In the genomic region with DNA sequence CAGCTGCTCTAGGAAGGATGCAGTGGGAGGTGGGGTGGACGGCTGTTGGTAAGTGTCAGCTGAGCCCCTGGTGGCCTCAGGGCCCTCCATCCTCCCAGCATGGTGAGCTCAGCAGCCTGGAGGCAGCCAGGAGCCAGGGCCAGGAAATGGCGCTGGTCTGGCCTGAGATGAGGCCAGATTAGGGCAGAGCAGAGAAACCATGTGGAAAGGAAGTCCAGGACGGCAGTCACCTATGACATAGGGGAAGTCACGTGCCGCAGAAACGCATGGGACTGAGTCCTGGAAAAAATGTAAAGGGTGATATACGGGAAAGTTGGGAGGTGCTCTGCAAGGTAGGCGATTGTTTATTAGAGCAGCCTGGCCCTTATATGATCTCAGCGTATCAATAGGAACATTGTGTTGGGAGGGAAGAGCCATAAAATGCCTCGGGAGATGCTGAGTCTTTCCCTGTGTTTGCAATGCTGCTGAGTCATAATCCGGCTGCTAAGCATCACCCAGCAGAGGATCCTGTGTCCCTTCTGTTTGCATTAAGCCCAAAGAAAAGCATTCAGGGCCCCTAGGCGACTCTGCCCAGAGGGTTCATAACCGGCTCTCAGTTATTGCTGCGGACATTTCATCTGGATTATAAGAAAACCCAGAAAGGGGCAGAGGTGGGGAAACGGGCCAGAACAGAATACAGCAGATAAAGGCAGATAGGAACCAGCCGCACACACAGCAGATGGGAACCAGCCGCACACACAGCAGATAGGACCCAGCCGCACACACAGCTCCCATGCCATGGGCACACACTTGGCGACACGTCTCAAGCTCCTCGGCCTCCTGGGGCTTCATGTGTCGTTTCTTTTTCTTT, we compare ENCODE assay signal across 9 cellular contexts. TPM values are rescaled to one million over a fixed set of nuclear protein-coding genes. Genes with fewer than 3 reads are reported as not detected.
DNase-seq lines count a peak whose midpoint lies in the region; ATAC-seq and TF ChIP-seq lines count a peak whose summit lies in the region.
"Had no signal": no experiment of that assay in that cellular context is flagged by ENCODE, and none has a peak within 500 bp of the region (broad histone marks: within the 10 kb centered on the region; RNA-seq: fewer than 3 reads in every experiment).

No MANE protein-coding gene starts in this region.

- peak; percentile 22 for DNase-seq in GOT3 (lab: John Stamatoyannopoulos, UW)
- peak; percentile 96 for DNase-seq in RPMI7951 (ENCODE audit: low read depth)
- DNase-seq in fibroblast of gingiva (ENCODE audit: low read depth) = peak; percentile 67
- DNase-seq in osteocyte (ENCODE audit: extremely low spot score, unreplicated experiment) = no peak
- DNase-seq in NCI-H446 (lab: John Stamatoyannopoulos, UW) = no peak
- DNase-seq in MV-4-11 (lab: John Stamatoyannopoulos, UW) = no peak
- DNase-seq in NCI-H2227 treated with DMSO at 0.1 percent for 48 hours (lab: John Stamatoyannopoulos, UW) = no peak
- DNase-seq: naive B cell had no signal

- H3K36me3 Mint-ChIP-seq in osteocyte (ENCODE audit: unreplicated experiment) = peaks cover 39% of the 10 kb centered on the region
- H3K36me3 Mint-ChIP-seq: naive B cell had no signal

- no peak for ATAC-seq in GM21360 (IDR thresholded peaks at IDR 0.05; ENCODE audit: unreplicated experiment)

- no peaks in the 10 kb centered on the region for H3K9me3 Mint-ChIP-seq in osteocyte (ENCODE audit: unreplicated experiment)
- H3K9me3 Mint-ChIP-seq: naive B cell had no signal

- no peaks in the 10 kb centered on the region for H3K27me3 Mint-ChIP-seq in osteocyte (ENCODE audit: unreplicated experiment)
- H3K27me3 Mint-ChIP-seq: naive B cell had no signal

- peak overlapping the region; percentile 97 for H3K27ac Mint-ChIP-seq in osteocyte (ENCODE audit: unreplicated experiment)

- H3K4me1 Mint-ChIP-seq in osteocyte (ENCODE audit: unreplicated experiment) = peaks cover 20% of the 10 kb centered on the region

- TF ChIP-seq CTCF in osteocyte (IDR thresholded peaks at IDR 0.05) = no peak

- H3K4me3 Mint-ChIP-seq in osteocyte (ENCODE audit: unreplicated experiment) = peak overlapping the region; percentile 63

RNA-seq across cellular contexts. Expression of a gene that starts 30.3 kb away (rescaled TPM):
- 0.49 and 0.60 TPM in 2 replicates for total RNA-seq in RPMI7951 (2014; rRNA removed; shearing (Covaris generic))
- total RNA-seq in osteocyte = 1.1 and 1.5 TPM in 2 replicates

Comparison
In these comparisons a context has a peak if more than half of its experiments do, and no peak if none do; other contexts are left out.
1. DNase-seq: peak in GOT3 (single experiment), RPMI7951 (single experiment) and fibroblast of gingiva (single experiment); none in osteocyte (single experiment), NCI-H446 (0 of 2), MV-4-11 (single experiment) and NCI-H2227 treated with DMSO at 0.1 percent for 48 hours (single experiment).